In the genomic region with DNA sequence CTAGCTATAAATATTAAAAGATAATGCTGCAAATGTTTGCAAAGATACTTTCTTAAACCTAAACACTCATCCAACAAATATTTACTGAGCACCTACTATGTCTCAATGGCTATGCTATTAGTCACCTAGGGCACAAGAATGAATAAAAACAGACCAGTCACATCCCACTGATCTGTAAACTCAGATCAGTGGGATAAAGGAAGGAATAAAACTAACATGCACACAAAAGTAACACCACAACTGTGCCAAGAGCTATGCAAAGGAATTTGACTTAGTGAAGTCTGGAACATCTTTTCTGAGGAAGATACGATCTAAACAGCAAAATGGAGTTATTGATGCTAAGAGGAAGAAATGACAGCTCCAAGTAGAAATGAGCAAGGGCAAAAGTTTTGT, we compare ENCODE assay signal across 12 cellular contexts. TPM values are rescaled to one million over a fixed set of nuclear protein-coding genes. Genes with fewer than 3 reads are reported as not detected.
DNase-seq lines count a peak whose midpoint lies in the region; ATAC-seq and TF ChIP-seq lines count a peak whose summit lies in the region.
"Had no signal": no experiment of that assay in that cellular context is flagged by ENCODE, and none has a peak within 500 bp of the region (broad histone marks: within the 10 kb centered on the region; RNA-seq: fewer than 3 reads in every experiment).

No MANE protein-coding gene starts in this region.

- no peak for ATAC-seq in activated CD8-positive, alpha-beta T cell treated with anti-CD3 and anti-CD28 coated beads for 36 hours
- no peak for ATAC-seq in activated CD8-positive, alpha-beta T cell treated with anti-CD3 and anti-CD28 coated beads, Interleukin-2, amount 10 ng/mL, durations not matched to agents 7 days and 5 days
- ATAC-seq: T-cell had no signal

- peaks cover 53% of the 10 kb centered on the region for H3K36me3 Mint-ChIP-seq in activated CD8-positive, alpha-beta T cell treated with anti-CD3 and anti-CD28 coated beads for 36 hours (ENCODE audit: low read depth)
- H3K36me3 Mint-ChIP-seq in activated CD8-positive, alpha-beta T cell treated with anti-CD3 and anti-CD28 coated beads, Interleukin-2, amount 10 ng/mL, durations not matched to agents 7 days and 5 days (ENCODE audit: low read depth): peaks cover 61% of the 10 kb centered on the region

- no peak for DNase-seq in activated CD8-positive, alpha-beta T cell treated with anti-CD3 and anti-CD28 coated beads for 36 hours
- no peak for DNase-seq in activated CD8-positive, alpha-beta T cell treated with anti-CD3 and anti-CD28 coated beads, Interleukin-2, amount 10 ng/mL, durations not matched to agents 7 days and 5 days
- DNase-seq in LNCaP clone FGC (ENCODE audit: low read depth): peak; percentile 34
- peak; percentile 69 for DNase-seq in choroid plexus epithelial cell (ENCODE audit: low read depth)
- no peak for DNase-seq in osteoblast (ENCODE audit: insufficient read length, low spot score, missing footprints)
- DNase-seq in DMS53 treated with DMSO at 0.1 percent for 48 hours (lab: John Stamatoyannopoulos, UW; ENCODE audit: unreplicated experiment): no peak
- DNase-seq in T-helper 2 cell: no peak
- DNase-seq in BE2C: no peak
- DNase-seq: activated CD4-positive, alpha-beta memory T cell treated with anti-CD3 and anti-CD28 coated beads for 36 hours; dorsolateral prefrontal cortex; left ventricle myocardium inferior; T-cell had no signal

- H3K4me2 ChIP-seq in osteoblast (ENCODE audit: insufficient read depth, low read length): no peak overlapping the region

- H3K9me3 ChIP-seq in osteoblast (ENCODE audit: low read depth, low read length): no peaks in the 10 kb centered on the region
- no peaks in the 10 kb centered on the region for H3K9me3 ChIP-seq in BE2C
- H3K9me3 ChIP-seq: left ventricle myocardium inferior had no signal

- no peaks in the 10 kb centered on the region for H3K27me3 Mint-ChIP-seq in activated CD8-positive, alpha-beta T cell treated with anti-CD3 and anti-CD28 coated beads for 36 hours
- H3K27me3 Mint-ChIP-seq in activated CD8-positive, alpha-beta T cell treated with anti-CD3 and anti-CD28 coated beads, Interleukin-2, amount 10 ng/mL, durations not matched to agents 7 days and 5 days (ENCODE audit: low read depth): no peaks in the 10 kb centered on the region
- H3K27me3 Mint-ChIP-seq: activated CD4-positive, alpha-beta memory T cell treated with anti-CD3 and anti-CD28 coated beads for 36 hours; T-cell had no signal

- H2AFZ ChIP-seq in osteoblast (ENCODE audit: low read length): no peak overlapping the region

- POLR2A ChIA-PET in activated CD8-positive, alpha-beta T cell treated with anti-CD3 and anti-CD28 coated beads for 36 hours (lab: Charles Lee): interaction anchor here (1.0 kb wide), 1 partner anchor 11 kb away, joined by 3 read pairs; no protein-coding TSS in a partner anchor
- POLR2A ChIA-PET in activated CD8-positive, alpha-beta T cell treated with anti-CD3 and anti-CD28 coated beads, Interleukin-2, amount 10 ng/mL, durations not matched to agents 7 days and 5 days (lab: Charles Lee): no interaction called here

- peak overlapping the region; percentile 46 for H3K27ac ChIP-seq in osteoblast (ENCODE audit: low read depth, low read length)
- H3K27ac ChIP-seq: dorsolateral prefrontal cortex, left ventricle myocardium inferior had no signal

- peaks cover 93% of the 10 kb centered on the region for H3K79me2 ChIP-seq in osteoblast (ENCODE audit: insufficient read depth, low read length)

- peaks cover 35% of the 10 kb centered on the region for H3K4me1 ChIP-seq in osteoblast (ENCODE audit: insufficient read depth, low read length)
- H3K4me1 ChIP-seq in BE2C: peaks cover 6% of the 10 kb centered on the region; the same call in 1 of the 2 replicates

- H4K20me1 ChIP-seq in osteoblast (ENCODE audit: insufficient read depth, low read length): peaks cover 11% of the 10 kb centered on the region

- CTCF ChIA-PET in activated CD8-positive, alpha-beta T cell treated with anti-CD3 and anti-CD28 coated beads for 36 hours (lab: Charles Lee): interaction anchor here (1.0 to 1.1 kb wide), 2 partner anchors 11 to 16 kb away, joined by 3 to 4 read pairs; no protein-coding TSS in a partner anchor
- CTCF ChIA-PET in activated CD8-positive, alpha-beta T cell treated with anti-CD3 and anti-CD28 coated beads, Interleukin-2, amount 10 ng/mL, durations not matched to agents 7 days and 5 days (lab: Charles Lee): interaction anchor here (1.7 kb wide), 2 partner anchors 10 kb away, joined by 3 to 7 read pairs; no protein-coding TSS in a partner anchor

- TF ChIP-seq CTCF in activated CD8-positive, alpha-beta T cell treated with anti-CD3 and anti-CD28 coated beads for 36 hours (IDR thresholded peaks at IDR 0.05): no peak
- TF ChIP-seq CTCF in LNCaP clone FGC (IDR thresholded peaks at IDR 0.05; ENCODE audit: control insufficient read depth, extremely low read depth, insufficient read depth): no peak
- TF ChIP-seq CTCF in choroid plexus epithelial cell (conservative IDR thresholded peaks at IDR 0.05; ENCODE audit: low read depth, low read length): no peak
- no peak for TF ChIP-seq CTCF in osteoblast (IDR thresholded peaks at IDR 0.05; ENCODE audit: extremely low read depth, low read depth, low read length)
- TF ChIP-seq CTCF in BE2C (IDR thresholded peaks at IDR 0.05; ENCODE audit: low read depth, low read length): no peak

- H3K27me3 ChIP-seq in osteoblast (ENCODE audit: insufficient read depth, low read length): no peaks in the 10 kb centered on the region
- H3K27me3 ChIP-seq in BE2C: no peaks in the 10 kb centered on the region
- H3K27me3 ChIP-seq: dorsolateral prefrontal cortex had no signal

- peak overlapping the region; percentile 36 for H3K27ac Mint-ChIP-seq in activated CD8-positive, alpha-beta T cell treated with anti-CD3 and anti-CD28 coated beads for 36 hours
- H3K27ac Mint-ChIP-seq in activated CD8-positive, alpha-beta T cell treated with anti-CD3 and anti-CD28 coated beads, Interleukin-2, amount 10 ng/mL, durations not matched to agents 7 days and 5 days: no peak overlapping the region
- H3K27ac Mint-ChIP-seq: activated CD4-positive, alpha-beta memory T cell treated with anti-CD3 and anti-CD28 coated beads for 36 hours had no signal

- peaks cover 72% of the 10 kb centered on the region for H3K4me1 Mint-ChIP-seq in activated CD8-positive, alpha-beta T cell treated with anti-CD3 and anti-CD28 coated beads for 36 hours (ENCODE audit: low read depth)
- H3K4me1 Mint-ChIP-seq in activated CD8-positive, alpha-beta T cell treated with anti-CD3 and anti-CD28 coated beads, Interleukin-2, amount 10 ng/mL, durations not matched to agents 7 days and 5 days (ENCODE audit: low read depth): peaks cover 57% of the 10 kb centered on the region

- H3K4me3 ChIP-seq in LNCaP clone FGC (ENCODE audit: low read depth, low read length) (no peak overlapping the region), choroid plexus epithelial cell (ENCODE audit: low read depth, low read length) (no peak overlapping the region), osteoblast (ENCODE audit: insufficient read depth, low read length) (no peak overlapping the region), BE2C (ENCODE audit: low read depth, low read length) (no peak overlapping the region)
- H3K4me3 ChIP-seq: dorsolateral prefrontal cortex, left ventricle myocardium inferior had no signal

- no peak overlapping the region for H3K4me3 Mint-ChIP-seq in activated CD8-positive, alpha-beta T cell treated with anti-CD3 and anti-CD28 coated beads for 36 hours
- H3K4me3 Mint-ChIP-seq in activated CD8-positive, alpha-beta T cell treated with anti-CD3 and anti-CD28 coated beads, Interleukin-2, amount 10 ng/mL, durations not matched to agents 7 days and 5 days: no peak overlapping the region
- H3K4me3 Mint-ChIP-seq: activated CD4-positive, alpha-beta memory T cell treated with anti-CD3 and anti-CD28 coated beads for 36 hours had no signal

- H3K36me3 ChIP-seq in osteoblast (ENCODE audit: insufficient read depth, low read length): peaks cover 6% of the 10 kb centered on the region
- no peaks in the 10 kb centered on the region for H3K36me3 ChIP-seq in BE2C
- H3K36me3 ChIP-seq: left ventricle myocardium inferior had no signal

- intact Hi-C loops in activated CD8-positive, alpha-beta T cell treated with anti-CD3 and anti-CD28 coated beads for 36 hours (cut with micrococcal nuclease): no loop called here

- H3K9me3 Mint-ChIP-seq in activated CD8-positive, alpha-beta T cell treated with anti-CD3 and anti-CD28 coated beads for 36 hours: peaks cover 11% of the 10 kb centered on the region
- peaks cover 8% of the 10 kb centered on the region for H3K9me3 Mint-ChIP-seq in activated CD8-positive, alpha-beta T cell treated with anti-CD3 and anti-CD28 coated beads, Interleukin-2, amount 10 ng/mL, durations not matched to agents 7 days and 5 days (ENCODE audit: insufficient read depth)

RNA-seq across cellular contexts. Expression of a gene that starts 56.6 kb away (rescaled TPM):
- total RNA-seq in activated CD8-positive, alpha-beta T cell treated with anti-CD3 and anti-CD28 coated beads for 36 hours: 100 to 1,000 TPM; 104 to 113 TPM
- total RNA-seq in activated CD8-positive, alpha-beta T cell treated with anti-CD3 and anti-CD28 coated beads, Interleukin-2, amount 10 ng/mL, durations not matched to agents 7 days and 5 days: 100 to 1,000 TPM; 117 to 122 TPM
- total RNA-seq in osteoblast: 108 and 128 TPM in 2 replicates
- 16.5 TPM for polyA plus RNA-seq in BE2C (2012; ENCODE audit: insufficient read depth, insufficient read length, low read depth)

Comparison
In these comparisons a context has a peak if more than half of its experiments do, and no peak if none do; other contexts are left out.
1. DNase-seq: peak in LNCaP clone FGC (single experiment) and choroid plexus epithelial cell (single experiment); none in activated CD8-positive, alpha-beta T cell treated with anti-CD3 and anti-CD28 coated beads for 36 hours (single experiment), activated CD8-positive, alpha-beta T cell treated with anti-CD3 and anti-CD28 coated beads, Interleukin-2, amount 10 ng/mL, durations not matched to agents 7 days and 5 days (single experiment), osteoblast (single experiment), DMS53 treated with DMSO at 0.1 percent for 48 hours (single experiment), T-helper 2 cell (0 of 5) and BE2C (single experiment).